Comparison of ENCODE assay signal across 16 cellular contexts in the genomic region with DNA sequence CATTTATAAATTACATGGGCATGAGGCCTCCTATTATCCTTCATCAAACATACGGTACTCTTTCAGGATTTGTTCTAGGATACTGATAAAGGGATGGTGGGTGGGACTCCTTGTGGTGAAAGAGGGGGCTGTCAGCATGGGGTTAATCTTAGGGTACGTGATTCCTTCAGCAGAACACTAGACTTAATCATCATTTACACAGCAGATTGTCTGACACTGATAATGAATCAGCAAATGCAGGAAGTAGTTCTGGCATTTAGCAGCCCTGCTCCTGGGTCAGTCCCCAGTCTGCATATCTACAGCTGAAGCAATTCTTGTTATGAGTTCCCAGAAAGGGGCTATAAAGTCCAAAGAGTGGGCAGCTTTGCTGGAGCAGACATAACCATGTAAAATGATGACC.
DNase-seq lines count a peak whose midpoint lies in the region; ATAC-seq, FAIRE-seq and TF ChIP-seq lines count a peak whose summit lies in the region.
"Had no signal": no experiment of that assay in that cellular context is flagged by ENCODE, and none has a peak within 500 bp of the region (broad histone marks: within the 10 kb centered on the region; RNA-seq: fewer than 3 reads in every experiment).

No MANE protein-coding gene starts in this region.

- H3K4me3 ChIP-seq in A549: no peak overlapping the region
- H3K4me3 ChIP-seq: psoas muscle, upper lobe of left lung had no signal

- DNase-seq in A549 (ENCODE audit: low read depth in 1 of 2, low spot score in 1 of 2) (peak; percentile 5 to 37), GM04504 (ENCODE audit: low read depth) (peak; percentile 14), RWPE1 (ENCODE audit: low spot score) (peak; percentile 14), glomerular visceral epithelial cell (ENCODE audit: extremely low spot score) (peak; percentile 21), pons (ENCODE audit: low spot score) (no peak), chondrocyte (ENCODE audit: low spot score) (no peak)
- DNase-seq: activated CD4-positive, CD25-positive, alpha-beta regulatory T cell; activated naive CD8-positive, alpha-beta T cell treated with anti-CD3 and anti-CD28 coated beads, Interleukin-2, amount 10 ng/mL, durations not matched to agents 7 days and 5 days; DND-41; NCI-H2081; psoas muscle; stimulated activated CD4-positive, alpha-beta T cell treated with anti-CD3 and anti-CD28 coated beads, Interleukin-2, amount 100 ng/mL, for 24 hours; upper lobe of left lung had no signal

- no peaks in the 10 kb centered on the region for H3K9me3 ChIP-seq in A549
- H3K9me3 ChIP-seq: psoas muscle, upper lobe of left lung had no signal

- TF ChIP-seq CTCF in A549 (IDR thresholded peaks at IDR 0.05) (no peak), RWPE1 (conservative IDR thresholded peaks at IDR 0.05; ENCODE audit: low read depth) (no peak), chondrocyte (IDR thresholded peaks at IDR 0.05) (no peak)

- FAIRE-seq in A549 (lab: Jason Lieb, UNC): no peak

- H3K9me3 Mint-ChIP-seq in chondrocyte (ENCODE audit: low read depth): no peaks in the 10 kb centered on the region
- H3K9me3 Mint-ChIP-seq: activated naive CD8-positive, alpha-beta T cell treated with anti-CD3 and anti-CD28 coated beads, Interleukin-2, amount 10 ng/mL, durations not matched to agents 7 days and 5 days had no signal

- H3K4me1 ChIP-seq in A549: peaks cover 13% of the 10 kb centered on the region
- H3K4me1 ChIP-seq: psoas muscle, upper lobe of left lung had no signal

- no peaks in the 10 kb centered on the region for H3K36me3 Mint-ChIP-seq in chondrocyte (ENCODE audit: low read depth)
- H3K36me3 Mint-ChIP-seq: activated naive CD8-positive, alpha-beta T cell treated with anti-CD3 and anti-CD28 coated beads, Interleukin-2, amount 10 ng/mL, durations not matched to agents 7 days and 5 days had no signal

- no peak overlapping the region for H3K27ac Mint-ChIP-seq in chondrocyte (ENCODE audit: unreplicated experiment)
- H3K27ac Mint-ChIP-seq: activated naive CD8-positive, alpha-beta T cell treated with anti-CD3 and anti-CD28 coated beads, Interleukin-2, amount 10 ng/mL, durations not matched to agents 7 days and 5 days had no signal

- CTCF ChIA-PET in A549 (lab: Yijun Ruan, JAX) (interaction anchor here (0.7 to 0.8 kb wide), 3 partner anchors 8 to 420 kb away, joined by 3 read pairs; no protein-coding TSS in a partner anchor), RWPE1 (lab: Yijun Ruan, JAX) (no interaction called here)

- POLR2A ChIA-PET in A549 (lab: Yijun Ruan, JAX): interaction anchor here (1.4 kb wide), 1 partner anchor 78 kb away, joined by 7 read pairs; no protein-coding TSS in a partner anchor
- POLR2A ChIA-PET in RWPE1 (lab: Yijun Ruan, JAX; ENCODE audit: low non-redundant PET): no interaction called here

- 28% methylated on average over 2 of the region's 2 CpGs for WGBS in A549 (ENCODE audit: missing lambda C conversion rate)

- TF ChIP-seq RAD21 in A549 (conservative IDR thresholded peaks at IDR 0.05 in 1 of 2, IDR thresholded peaks at IDR 0.05 in 1 of 2): no peak

- H3K4me3 Mint-ChIP-seq in chondrocyte (ENCODE audit: unreplicated experiment): no peak overlapping the region
- H3K4me3 Mint-ChIP-seq: activated naive CD8-positive, alpha-beta T cell treated with anti-CD3 and anti-CD28 coated beads, Interleukin-2, amount 10 ng/mL, durations not matched to agents 7 days and 5 days had no signal

- peak overlapping the region in 1 of 2 experiments; percentile 47; a peak in 2 of 6 replicates for H3K27ac ChIP-seq in A549
- no peak overlapping the region for H3K27ac ChIP-seq in RWPE1
- H3K27ac ChIP-seq: KMS-11, psoas muscle, upper lobe of left lung had no signal

- no peaks in the 10 kb centered on the region for H3K27me3 Mint-ChIP-seq in chondrocyte (ENCODE audit: low read depth)

- H3K4me1 Mint-ChIP-seq in chondrocyte (ENCODE audit: low read depth): no peaks in the 10 kb centered on the region

- no peak for TF ChIP-seq EP300 in A549 (IDR thresholded peaks at IDR 0.05)

- peak overlapping the region; percentile 21; the same call in 2 of the 3 replicates for H3K4me2 ChIP-seq in A549
- H3K4me2 ChIP-seq: KMS-11 had no signal

- no peak for TF ChIP-seq POLR2A in A549 (IDR thresholded peaks at IDR 0.05; ENCODE audit: low read length)

- ATAC-seq in A549: peak; percentile 66 to 84
- ATAC-seq in GM19023 (IDR thresholded peaks at IDR 0.05; ENCODE audit: unreplicated experiment): no peak
- no peak for ATAC-seq in GM18907 (IDR thresholded peaks at IDR 0.05; ENCODE audit: unreplicated experiment)
- ATAC-seq: psoas muscle had no signal

TF ChIP-seq in A549, 52 proteins besides CTCF, POLR2A, EP300 and RAD21:
- TF ChIP-seq JUNB (IDR thresholded peaks at IDR 0.05): 0 out of 2 replicates have a peak, but pooled peaks have one; percentile 27
- peak; percentile 28 for TF ChIP-seq MAFK (IDR thresholded peaks at IDR 0.05; ENCODE audit: partially characterized antibody)
- TF ChIP-seq FOSL2 (IDR thresholded peaks at IDR 0.05): no peak
- peak; percentile 29 for TF ChIP-seq FOSL2 (CRISPR knock-in tag; IDR thresholded peaks at IDR 0.05)
- no peak for TF ChIP-seq SMC3 (IDR thresholded peaks at IDR 0.05)
- peak; percentile 57; the same call in 1 of the 2 replicates for TF ChIP-seq GATA3 (IDR thresholded peaks at IDR 0.05; ENCODE audit: borderline replicate concordance)
- TF ChIP-seq RFX5 (IDR thresholded peaks at IDR 0.05): no peak

Comparison
In these comparisons a context has a peak if more than half of its experiments do, and no peak if none do; other contexts are left out.
1. ATAC-seq: peak in A549 (2 of 2); none in GM19023 (single experiment) and GM18907 (single experiment).
2. DNase-seq: peak in A549 (2 of 2), GM04504 (single experiment), RWPE1 (single experiment) and glomerular visceral epithelial cell (single experiment); none in pons (single experiment) and chondrocyte (single experiment).